In genomic region chr6:35675871-35676459, GRCh38 we compare ENCODE assay signal across 17 cellular contexts. TPM values are rescaled to one million over a fixed set of nuclear protein-coding genes. Genes with fewer than 3 reads are reported as not detected.
DNase-seq lines count a peak whose midpoint lies in the region; ATAC-seq and TF ChIP-seq lines count a peak whose summit lies in the region.
"Had no signal": no experiment of that assay in that cellular context is flagged by ENCODE, and none has a peak within 500 bp of the region (broad histone marks: within the 10 kb centered on the region; RNA-seq: fewer than 3 reads in every experiment).

No MANE protein-coding gene starts in this region.

- H3K23ac ChIP-seq in H9 (ENCODE audit: insufficient read length, low read depth, low read length) = no peak overlapping the region

- TF ChIP-seq EP300 in suprapubic skin (IDR thresholded peaks at IDR 0.05) = no peak

- peak overlapping the region; percentile 24 for H3K27ac ChIP-seq in suprapubic skin
- no peak overlapping the region for H3K27ac ChIP-seq in H9 (ENCODE audit: insufficient read length, low read depth, low read length)
- H3K27ac ChIP-seq: foreskin keratinocyte had no signal

- peaks cover 2 to 12% of the 10 kb centered on the region in 2 donors for H3K36me3 Mint-ChIP-seq in activated T-cell treated with anti-CD3 and anti-CD28 coated beads, Interleukin-2, amount 50 U/mL, for 72 hours (ENCODE audit: insufficient read depth in 2 of 2)
- peaks cover 32% of the 10 kb centered on the region for H3K36me3 Mint-ChIP-seq in activated T-helper 17 cell treated with anti-CD3 and anti-CD28 coated beads, Interleukin-2, amount 50 U/mL, for 72 hours (ENCODE audit: low read depth)
- H3K36me3 Mint-ChIP-seq in stimulated activated naive B cell treated with anti-CD40 and anti-IgM and Interleukin-4, amounts not matched to agents 10 μg/mL and 1 μg/mL and 100 μg/mL, for 72 hours = peaks cover 2 to 3% of the 10 kb centered on the region in 2 donors
- H3K36me3 Mint-ChIP-seq in H9 (ENCODE audit: insufficient read depth in 1 of 3, low read depth in 3 of 3) = peaks cover 0 to 8% (median 6%) of the 10 kb centered on the region in 3 experiments; a peak in 3 of 7 replicates
- H3K36me3 Mint-ChIP-seq: natural killer cell had no signal

- peaks cover 68% of the 10 kb centered on the region for H3K4me1 ChIP-seq in suprapubic skin
- H3K4me1 ChIP-seq in H9 (ENCODE audit: insufficient read depth, low read length) = no peaks in the 10 kb centered on the region; the same call in 1 of the 2 replicates

- H3K9me3 ChIP-seq in suprapubic skin (no peaks in the 10 kb centered on the region), H9 (ENCODE audit: control insufficient read depth, low read depth, low read length) (no peaks in the 10 kb centered on the region)

- no peak for ATAC-seq in activated T-cell treated with anti-CD3 and anti-CD28 coated beads, Interleukin-2, amount 50 U/mL, for 72 hours (replicated peaks in 1 of 2)
- no peak for ATAC-seq in activated T-helper 17 cell treated with anti-CD3 and anti-CD28 coated beads, Interleukin-2, amount 50 U/mL, for 72 hours (replicated peaks)
- ATAC-seq in stimulated activated naive B cell treated with anti-CD40 and anti-IgM and Interleukin-4, amounts not matched to agents 10 μg/mL and 1 μg/mL and 100 μg/mL, for 72 hours (replicated peaks) = no peak
- ATAC-seq: foreskin keratinocyte, natural killer cell had no signal

- no peak overlapping the region for H2BK15ac ChIP-seq in H9 (ENCODE audit: low read depth, low read length)

- peaks cover 45% of the 10 kb centered on the region for H3K36me3 ChIP-seq in suprapubic skin

- no peak for TF ChIP-seq POLR2A in suprapubic skin (IDR thresholded peaks at IDR 0.05)

- TF ChIP-seq CTCF in suprapubic skin (IDR thresholded peaks at IDR 0.05) (no peak), H9 (conservative IDR thresholded peaks at IDR 0.05) (no peak)

- no peak overlapping the region for H2BK120ac ChIP-seq in H9 (ENCODE audit: low read depth, low read length, poor library complexity, severe bottlenecking)

- H3K14ac ChIP-seq in H9 (ENCODE audit: insufficient read depth, low read length) = no peak overlapping the region

- H3K23me2 ChIP-seq in H9 (ENCODE audit: insufficient read length, low read depth, low read length, poor library complexity, severe bottlenecking) = no peaks in the 10 kb centered on the region

- no peak overlapping the region for H4K5ac ChIP-seq in H9 (ENCODE audit: insufficient read length, low read depth, low read length)

- peak overlapping the region; percentile 5 for H3K4me3 ChIP-seq in suprapubic skin
- H3K4me3 ChIP-seq: skin epidermis had no signal

- peaks cover 5% of the 10 kb centered on the region; the same call in 1 of the 2 replicates for H3K79me2 ChIP-seq in H9 (ENCODE audit: insufficient read depth, low read length)

- peaks cover 87% of the 10 kb centered on the region for H3K4me1 Mint-ChIP-seq in activated T-cell treated with anti-CD3 and anti-CD28 coated beads, Interleukin-2, amount 50 U/mL, for 72 hours (ENCODE audit: low read depth)
- peaks cover 40% of the 10 kb centered on the region for H3K4me1 Mint-ChIP-seq in activated T-helper 17 cell treated with anti-CD3 and anti-CD28 coated beads, Interleukin-2, amount 50 U/mL, for 72 hours
- H3K4me1 Mint-ChIP-seq in stimulated activated naive B cell treated with anti-CD40 and anti-IgM and Interleukin-4, amounts not matched to agents 10 μg/mL and 1 μg/mL and 100 μg/mL, for 72 hours = peaks cover 4 to 5% of the 10 kb centered on the region in 2 donors
- H3K4me1 Mint-ChIP-seq in H9 = peaks cover 20 to 24% of the 10 kb centered on the region in 2 experiments

- WGBS in suprapubic skin = 82% methylated on average over 4 of the region's 4 CpGs
- WGBS in H9 (ENCODE audit: extremely low coverage, insufficient read length, low lambda C conversion rate) = no CpG with 5 or more reads among the region's 4 CpGs

- H2AK5ac ChIP-seq in H9 (ENCODE audit: insufficient read length, low read length) = no peak overlapping the region

- H3T11ph ChIP-seq in H9 (ENCODE audit: low read length) = no peak overlapping the region

- H3K9ac ChIP-seq in H9 (ENCODE audit: extremely low read depth, insufficient read length, low read length) = no peak overlapping the region

- H3K79me1 ChIP-seq in H9 (ENCODE audit: insufficient read depth, low read depth, low read length, poor library complexity, severe bottlenecking) = peaks cover 4% of the 10 kb centered on the region

- no peak overlapping the region for H4K8ac ChIP-seq in H9 (replicated peaks; ENCODE audit: insufficient read length, low read depth, low read length)

- H3K27me3 ChIP-seq in suprapubic skin (no peaks in the 10 kb centered on the region), H9 (ENCODE audit: insufficient read depth, low read length) (no peaks in the 10 kb centered on the region)
- H3K27me3 ChIP-seq: foreskin keratinocyte had no signal

- H3K56ac ChIP-seq in H9 (ENCODE audit: insufficient read length, low read depth, low read length) = no peak overlapping the region

- H3K4me2 ChIP-seq in H9 (ENCODE audit: insufficient read depth, insufficient read length, low read length) = no peak overlapping the region

- H2BK5ac ChIP-seq in H9 (ENCODE audit: insufficient read length, low read length) = no peak overlapping the region

- H3K4ac ChIP-seq in H9 (ENCODE audit: low read depth, low read length) = no peak overlapping the region

- no peak overlapping the region for H2BK20ac ChIP-seq in H9 (ENCODE audit: low read depth, low read length, poor library complexity, severe bottlenecking)

- H4K91ac ChIP-seq in H9 (ENCODE audit: insufficient read length, low read depth, low read length) = no peak overlapping the region

- no peak for DNase-seq in activated T-cell treated with anti-CD3 and anti-CD28 coated beads, Interleukin-2, amount 50 U/mL, for 72 hours
- DNase-seq in activated T-cell treated with anti-CD3 and anti-CD28 coated beads for 4 hours = no peak
- peak; percentile 54 for DNase-seq in fibroblast of gingiva (ENCODE audit: low read depth)
- DNase-seq in suprapubic skin (ENCODE audit: low spot score in 2 of 2) = no peak
- no peak for DNase-seq in stimulated activated naive B cell treated with anti-CD40 and anti-IgM and Interleukin-4, amounts not matched to agents 10 μg/mL and 1 μg/mL and 100 μg/mL, for 72 hours
- DNase-seq in D341Med (ENCODE audit: low spot score) = no peak
- DNase-seq in H9 = no peak
- DNase-seq: activated gamma-delta T cell treated with Interleukin-2 at 50 U/mL for 16 hours, DMS53, foreskin keratinocyte, kidney glomerular epithelial cell, natural killer cell, NCI-H187 treated with DMSO at 0.1 percent for 48 hours, NCI-H226 had no signal

- no peaks in the 10 kb centered on the region for H3K27me3 Mint-ChIP-seq in activated T-cell treated with anti-CD3 and anti-CD28 coated beads, Interleukin-2, amount 50 U/mL, for 72 hours (ENCODE audit: low read depth)
- no peaks in the 10 kb centered on the region for H3K27me3 Mint-ChIP-seq in activated T-helper 17 cell treated with anti-CD3 and anti-CD28 coated beads, Interleukin-2, amount 50 U/mL, for 72 hours
- H3K27me3 Mint-ChIP-seq in stimulated activated naive B cell treated with anti-CD40 and anti-IgM and Interleukin-4, amounts not matched to agents 10 μg/mL and 1 μg/mL and 100 μg/mL, for 72 hours = no peaks in the 10 kb centered on the region
- no peaks in the 10 kb centered on the region for H3K27me3 Mint-ChIP-seq in H9 (ENCODE audit: low read depth)

- peak overlapping the region in 1 of 2 donors; percentile 8 for H3K4me3 Mint-ChIP-seq in activated T-cell treated with anti-CD3 and anti-CD28 coated beads, Interleukin-2, amount 50 U/mL, for 72 hours
- H3K4me3 Mint-ChIP-seq in activated T-helper 17 cell treated with anti-CD3 and anti-CD28 coated beads, Interleukin-2, amount 50 U/mL, for 72 hours = peak overlapping the region; percentile 71
- H3K4me3 Mint-ChIP-seq in stimulated activated naive B cell treated with anti-CD40 and anti-IgM and Interleukin-4, amounts not matched to agents 10 μg/mL and 1 μg/mL and 100 μg/mL, for 72 hours = no peak overlapping the region
- no peak overlapping the region for H3K4me3 Mint-ChIP-seq in H9
- H3K4me3 Mint-ChIP-seq: CD14-positive monocyte, natural killer cell had no signal

- H3K9me3 Mint-ChIP-seq in activated T-cell treated with anti-CD3 and anti-CD28 coated beads, Interleukin-2, amount 50 U/mL, for 72 hours = peaks cover 1 to 2% of the 10 kb centered on the region in 2 donors
- H3K9me3 Mint-ChIP-seq in activated T-helper 17 cell treated with anti-CD3 and anti-CD28 coated beads, Interleukin-2, amount 50 U/mL, for 72 hours = no peaks in the 10 kb centered on the region
- no peaks in the 10 kb centered on the region for H3K9me3 Mint-ChIP-seq in stimulated activated naive B cell treated with anti-CD40 and anti-IgM and Interleukin-4, amounts not matched to agents 10 μg/mL and 1 μg/mL and 100 μg/mL, for 72 hours
- no peaks in the 10 kb centered on the region for H3K9me3 Mint-ChIP-seq in H9
- H3K9me3 Mint-ChIP-seq: CD14-positive monocyte, natural killer cell had no signal

- H3K27ac Mint-ChIP-seq in activated T-cell treated with anti-CD3 and anti-CD28 coated beads, Interleukin-2, amount 50 U/mL, for 72 hours = peak overlapping the region; percentile 40
- peak overlapping the region; percentile 92 for H3K27ac Mint-ChIP-seq in activated T-helper 17 cell treated with anti-CD3 and anti-CD28 coated beads, Interleukin-2, amount 50 U/mL, for 72 hours
- no peak overlapping the region for H3K27ac Mint-ChIP-seq in stimulated activated naive B cell treated with anti-CD40 and anti-IgM and Interleukin-4, amounts not matched to agents 10 μg/mL and 1 μg/mL and 100 μg/mL, for 72 hours
- H3K27ac Mint-ChIP-seq in H9 = peak overlapping the region in 1 of 3 experiments; percentile 49; a peak in 2 of 7 replicates
- H3K27ac Mint-ChIP-seq: natural killer cell had no signal

- H2BK12ac ChIP-seq in H9 (ENCODE audit: insufficient read length, low read depth, low read length) = no peak overlapping the region

- no peak overlapping the region for H2AFZ ChIP-seq in H9 (ENCODE audit: low read length)

- no peak overlapping the region for H3K18ac ChIP-seq in H9 (ENCODE audit: insufficient read length, low read depth, low read length)

- H4K20me1 ChIP-seq in H9 (ENCODE audit: control insufficient read depth, insufficient read depth, insufficient read length) = no peaks in the 10 kb centered on the region

RNA-seq across cellular contexts. Expression of gene FKBP5, which starts 12.8 kb away (rescaled TPM):
- total RNA-seq in activated T-cell treated with anti-CD3 and anti-CD28 coated beads, Interleukin-2, amount 50 U/mL, for 72 hours = 100 to 1,000 TPM; 106 to 120 TPM
- 100 to 1,000 TPM in 1 of 2 donors, 10 to 100 TPM in 1; 39.9 to 101 TPM for total RNA-seq in activated T-helper 17 cell treated with anti-CD3 and anti-CD28 coated beads, Interleukin-2, amount 50 U/mL, for 72 hours
- 100 to 1,000 TPM; 198 to 321 (median 244) TPM for total RNA-seq in suprapubic skin
- 32.9 and 33.9 TPM in 2 replicates for total RNA-seq in H9 (2021)
